Comparison of ENCODE assay signal across 23 cellular contexts in the genomic region with DNA sequence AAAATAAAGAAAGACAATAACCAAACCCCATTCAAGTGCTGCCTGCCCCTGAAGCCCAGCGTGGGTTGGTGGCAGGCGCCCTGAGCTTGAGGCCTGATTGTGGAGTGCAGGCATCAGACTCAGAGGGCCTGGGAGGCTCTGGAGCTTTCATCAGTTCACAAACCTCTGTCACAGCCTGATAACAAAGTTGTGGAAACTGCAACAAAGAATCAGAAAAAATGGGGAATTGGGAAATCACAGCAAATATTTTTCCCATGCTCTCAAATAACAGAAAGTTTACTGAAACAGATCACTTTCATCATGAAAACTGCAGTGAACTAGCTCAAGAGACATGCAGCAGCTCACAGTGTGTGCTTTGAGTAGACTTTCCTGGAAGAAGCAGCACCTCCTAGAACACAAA.
DNase-seq lines count a peak whose midpoint lies in the region; ATAC-seq and TF ChIP-seq lines count a peak whose summit lies in the region.
"Had no signal": no experiment of that assay in that cellular context is flagged by ENCODE, and none has a peak within 500 bp of the region (broad histone marks: within the 10 kb centered on the region; RNA-seq: fewer than 3 reads in every experiment).

No MANE protein-coding gene starts in this region.

- TF ChIP-seq CTCF in choroid plexus epithelial cell (conservative IDR thresholded peaks at IDR 0.05; ENCODE audit: low read depth, low read length) (no peak), testis (IDR thresholded peaks at IDR 0.05) (no peak), CD14-positive monocyte (IDR thresholded peaks at IDR 0.05) (no peak)

- peaks cover 0 to 4% (median 2%) of the 10 kb centered on the region in 3 donors for H3K27me3 Mint-ChIP-seq in CD14-positive monocyte (ENCODE audit: low read depth in 3 of 3)
- H3K27me3 Mint-ChIP-seq: B cell; CD4-positive, CD25-positive, alpha-beta regulatory T cell had no signal

- H3K36me3 Mint-ChIP-seq in CD14-positive monocyte: no peaks in the 10 kb centered on the region
- H3K36me3 Mint-ChIP-seq: CD4-positive, alpha-beta memory T cell; CD4-positive, CD25-positive, alpha-beta regulatory T cell had no signal

- no peaks in the 10 kb centered on the region for H3K36me3 ChIP-seq in testis (ENCODE audit: low read depth, missing control alignments)
- H3K36me3 ChIP-seq: BLaER1 treated with 17β-estradiol and CSF1 and Interleukin-3, amounts not matched to agents 10 nM and 100 nM had no signal

- peaks cover 0 to 9% (median 0%) of the 10 kb centered on the region in 7 donors for H3K9me3 Mint-ChIP-seq in CD14-positive monocyte

- 55 to 81% methylated on average over 2 of the region's 2 CpGs for WGBS in testis, 2 donors

- intact Hi-C loops in testis (cut with DNase I; ENCODE audit: low total_unique reads) (no loop called here), CD14-positive monocyte (cut with micrococcal nuclease) (no loop called here)

- H3K4me1 Mint-ChIP-seq in CD14-positive monocyte: no peaks in the 10 kb centered on the region
- H3K4me1 Mint-ChIP-seq: B cell; CD4-positive, alpha-beta memory T cell; CD8-positive, alpha-beta memory T cell had no signal

- H3K27ac Mint-ChIP-seq in CD14-positive monocyte: no peak overlapping the region
- H3K27ac Mint-ChIP-seq: B cell; CD4-positive, alpha-beta memory T cell; CD4-positive, CD25-positive, alpha-beta regulatory T cell; CD8-positive, alpha-beta memory T cell had no signal

- no peak overlapping the region for H3K4me3 ChIP-seq in choroid plexus epithelial cell (ENCODE audit: low read depth, low read length)
- no peak overlapping the region for H3K4me3 ChIP-seq in testis
- H3K4me3 ChIP-seq: A549; BLaER1 treated with 17β-estradiol and CSF1 and Interleukin-3, amounts not matched to agents 10 nM and 100 nM; GM12878 had no signal

- H3K9me3 ChIP-seq in testis: no peaks in the 10 kb centered on the region
- H3K9me3 ChIP-seq: BLaER1 treated with 17β-estradiol and CSF1 and Interleukin-3, amounts not matched to agents 10 nM and 100 nM had no signal

- no peak for ATAC-seq in GM19324 (IDR thresholded peaks at IDR 0.05; ENCODE audit: low FRiP score, unreplicated experiment)
- ATAC-seq: A549, GM12878 had no signal

- no peak for TF ChIP-seq POLR2A in testis (IDR thresholded peaks at IDR 0.05)

- H3K4me3 Mint-ChIP-seq in CD14-positive monocyte: no peak overlapping the region
- H3K4me3 Mint-ChIP-seq: B cell; CD4-positive, alpha-beta memory T cell; CD8-positive, alpha-beta memory T cell had no signal

- H3K27me3 ChIP-seq in testis: no peaks in the 10 kb centered on the region
- H3K27me3 ChIP-seq: BLaER1 treated with 17β-estradiol and CSF1 and Interleukin-3, amounts not matched to agents 10 nM and 100 nM had no signal

- no peaks in the 10 kb centered on the region for H3K4me1 ChIP-seq in testis
- H3K4me1 ChIP-seq: A549 had no signal

- H3K27ac ChIP-seq in testis: no peak overlapping the region
- H3K27ac ChIP-seq: 22Rv1; A549; BLaER1 treated with 17β-estradiol and CSF1 and Interleukin-3, amounts not matched to agents 10 nM and 100 nM; C4-2B had no signal

- DNase-seq in amniotic epithelial cell (ENCODE audit: low read depth) (peak; percentile 11), choroid plexus epithelial cell (ENCODE audit: low read depth) (peak; percentile 52), testis (peak; percentile 31), CD14-positive monocyte (ENCODE audit: low spot score) (no peak)
- DNase-seq: AML-193; CD4-positive, alpha-beta memory T cell; CD4-positive, CD25-positive, alpha-beta regulatory T cell; CD8-positive, alpha-beta memory T cell; COR-L47; DMS 273 treated with DMSO at 0.1 percent for 48 hours; DMS153; DMS53; DMS79; DND-41; EL; GDM1 had no signal
